12 cellular contexts compared by ENCODE assay signal in genomic region chr16:14284371-14284770, GRCh38.
DNase-seq lines count a peak whose midpoint lies in the region; TF ChIP-seq lines count a peak whose summit lies in the region.
"Had no signal": no experiment of that assay in that cellular context is flagged by ENCODE, and none has a peak within 500 bp of the region (broad histone marks: within the 10 kb centered on the region; RNA-seq: fewer than 3 reads in every experiment).

No MANE protein-coding gene starts in this region.

- DNase-seq in T-helper 2 cell treated with Interferon-gamma antibody and Interleukin-4, amounts not matched to agents 5 μg/mL and 100 μg/mL, for 36 hours (ENCODE audit: low spot score): no peak
- DNase-seq in T-helper 2 cell: no peak
- peak; percentile 97 for DNase-seq in NCI-H146 treated with DMSO at 0.1 percent for 48 hours (lab: John Stamatoyannopoulos, UW; ENCODE audit: unreplicated experiment)
- DNase-seq in osteocyte (ENCODE audit: extremely low spot score, unreplicated experiment): no peak
- DNase-seq in NCI-H2196 (lab: John Stamatoyannopoulos, UW; ENCODE audit: unreplicated experiment): no peak
- no peak for DNase-seq in GM10248 (ENCODE audit: extremely low spot score)
- no peak for DNase-seq in thyroid gland
- DNase-seq: amniotic stem cell; IMR-90; stimulated activated naive CD4-positive, alpha-beta T cell treated with Interleukin-2 at 50 U/mL for 16 hours had no signal

- H3K4me1 Mint-ChIP-seq in T-helper 2 cell treated with Interferon-gamma antibody and Interleukin-4, amounts not matched to agents 5 μg/mL and 100 μg/mL, for 36 hours (ENCODE audit: low read depth): peaks cover 9% of the 10 kb centered on the region
- H3K4me1 Mint-ChIP-seq in brain (peaks cover 33% of the 10 kb centered on the region), osteocyte (ENCODE audit: unreplicated experiment) (peaks cover 13% of the 10 kb centered on the region)

- no peaks in the 10 kb centered on the region for H3K9me3 ChIP-seq in thyroid gland

- H3K4me1 ChIP-seq in thyroid gland: no peaks in the 10 kb centered on the region

- H3K9me3 Mint-ChIP-seq in T-helper 2 cell treated with Interferon-gamma antibody and Interleukin-4, amounts not matched to agents 5 μg/mL and 100 μg/mL, for 36 hours: peaks cover 4% of the 10 kb centered on the region
- H3K9me3 Mint-ChIP-seq in brain (peaks cover 0 to 6% (median 4%) of the 10 kb centered on the region in 5 experiments), osteocyte (ENCODE audit: unreplicated experiment) (peaks cover 5% of the 10 kb centered on the region)

- intact Hi-C loops in thyroid gland (cut with DNase I): loop anchor here (5.0 kb wide), 1 partner anchor 362 kb away; the partner anchor contains the start of gene ERCC4

- WGBS in thyroid gland, 2 donors: 86 to 87% methylated on average over 5 of the region's 5 CpGs

- TF ChIP-seq CTCF in brain (conservative IDR thresholded peaks at IDR 0.05): no peak
- no peak for TF ChIP-seq CTCF in osteocyte (IDR thresholded peaks at IDR 0.05)
- no peak for TF ChIP-seq CTCF in GM10248 (IDR thresholded peaks at IDR 0.05; ENCODE audit: control extremely low read depth, extremely low read depth, low read depth, missing control alignments)
- no peak for TF ChIP-seq CTCF in thyroid gland (IDR thresholded peaks at IDR 0.05)

- H3K4me3 Mint-ChIP-seq in T-helper 2 cell treated with Interferon-gamma antibody and Interleukin-4, amounts not matched to agents 5 μg/mL and 100 μg/mL, for 36 hours: peak overlapping the region; percentile 21
- H3K4me3 Mint-ChIP-seq in brain: peak overlapping the region; percentile 90 to 99 (median 95)
- H3K4me3 Mint-ChIP-seq in osteocyte (ENCODE audit: unreplicated experiment): peak overlapping the region; percentile 27

- H3K27ac Mint-ChIP-seq in T-helper 2 cell treated with Interferon-gamma antibody and Interleukin-4, amounts not matched to agents 5 μg/mL and 100 μg/mL, for 36 hours: no peak overlapping the region
- H3K27ac Mint-ChIP-seq in brain (peak overlapping the region in 3 of 5 experiments; percentile 31 to 81 (median 39)), osteocyte (ENCODE audit: unreplicated experiment) (no peak overlapping the region)

- POLR2A ChIA-PET in GM10248 (lab: Yijun Ruan, JAX): no interaction called here

- CTCF ChIA-PET in GM10248 (lab: Yijun Ruan, JAX): interaction anchor here (0.6 to 3.6 kb wide), 4 partner anchors 34 to 365 kb away, joined by 3 to 21 read pairs (median 8); partner anchors contain the start of gene ERCC4

- H3K4me3 ChIP-seq in thyroid gland (replicated peaks in 1 of 3): no peak overlapping the region

- H3K27me3 ChIP-seq in thyroid gland: no peaks in the 10 kb centered on the region
- H3K27me3 ChIP-seq: esophagus muscularis mucosa had no signal

- peaks cover 2% of the 10 kb centered on the region for H3K36me3 Mint-ChIP-seq in T-helper 2 cell treated with Interferon-gamma antibody and Interleukin-4, amounts not matched to agents 5 μg/mL and 100 μg/mL, for 36 hours (ENCODE audit: low read depth)
- H3K36me3 Mint-ChIP-seq in brain: no peaks in the 10 kb centered on the region
- H3K36me3 Mint-ChIP-seq in osteocyte (ENCODE audit: unreplicated experiment): peaks cover 3% of the 10 kb centered on the region

- no peak for TF ChIP-seq POLR2A in thyroid gland (IDR thresholded peaks at IDR 0.05)

- peaks cover 8% of the 10 kb centered on the region for H3K27me3 Mint-ChIP-seq in T-helper 2 cell treated with Interferon-gamma antibody and Interleukin-4, amounts not matched to agents 5 μg/mL and 100 μg/mL, for 36 hours (ENCODE audit: low read depth)
- H3K27me3 Mint-ChIP-seq in brain: peaks cover 13% of the 10 kb centered on the region
- no peaks in the 10 kb centered on the region for H3K27me3 Mint-ChIP-seq in osteocyte (ENCODE audit: unreplicated experiment)

- H3K27ac ChIP-seq in thyroid gland: no peak overlapping the region

- H3K36me3 ChIP-seq in thyroid gland: no peaks in the 10 kb centered on the region
- H3K36me3 ChIP-seq: esophagus muscularis mucosa had no signal

Comparison
In these comparisons a context has a peak if more than half of its experiments do, and no peak if none do; other contexts are left out.
1. H3K27ac Mint-ChIP-seq: peak in brain (3 of 5); none in T-helper 2 cell treated with Interferon-gamma antibody and Interleukin-4, amounts not matched to agents 5 μg/mL and 100 μg/mL, for 36 hours (single experiment) and osteocyte (single experiment).
2. H3K4me3 Mint-ChIP-seq: peak in every context shown above with its lines; median percentile 95 in brain; 27 in osteocyte; 21 in T-helper 2 cell treated with Interferon-gamma antibody and Interleukin-4, amounts not matched to agents 5 μg/mL and 100 μg/mL, for 36 hours.